In the genomic region with DNA sequence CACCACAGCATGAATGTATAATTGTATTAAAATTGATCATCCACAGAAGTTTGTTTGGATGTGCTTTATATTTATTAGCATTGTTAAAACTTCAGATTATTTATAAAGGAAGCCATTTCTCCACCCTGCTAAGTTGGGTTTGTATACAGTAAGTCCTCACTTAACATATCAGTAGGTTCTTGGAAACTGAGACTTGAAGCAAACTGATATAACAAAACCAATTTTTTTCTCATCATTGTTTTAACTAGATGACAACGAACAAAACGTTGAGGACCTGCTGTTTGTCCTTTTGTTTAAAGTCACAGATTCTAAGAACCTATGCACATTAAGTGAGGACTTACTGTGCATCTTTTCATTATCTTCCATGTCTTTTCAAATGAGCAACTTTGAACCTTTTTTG, we compare ENCODE assay signal across 23 cellular contexts. TPM values are rescaled to one million over a fixed set of nuclear protein-coding genes. Genes with fewer than 3 reads are reported as not detected.
A peak's percentile ranks its signal among the peaks of the same experiment; 100 is the strongest.
DNase-seq lines count a peak whose midpoint lies in the region; ATAC-seq, FAIRE-seq and TF ChIP-seq lines count a peak whose summit lies in the region.
"Had no signal": no experiment of that assay in that cellular context is flagged by ENCODE, and none has a peak within 500 bp of the region (broad histone marks: within the 10 kb centered on the region; RNA-seq: fewer than 3 reads in every experiment).

No MANE protein-coding gene starts in this region.

- H4K91ac ChIP-seq in H1 (replicated peaks; ENCODE audit: insufficient read length, low read length), result no peak overlapping the region

- H2BK15ac ChIP-seq in H1 (ENCODE audit: low read length), result no peak overlapping the region

- H3K79me1 ChIP-seq in H1 (ENCODE audit: low read depth, low read length), result no peaks in the 10 kb centered on the region; the same call in 1 of the 2 replicates

- no peaks in the 10 kb centered on the region for H3K9me2 ChIP-seq in SK-N-SH

- H3K14ac ChIP-seq in H1 (ENCODE audit: insufficient read length), result no peak overlapping the region

- no peak overlapping the region for H3K56ac ChIP-seq in H1 (replicated peaks; ENCODE audit: insufficient read length, low read depth, low read length)

- H2BK12ac ChIP-seq in H1 (ENCODE audit: low read depth, low read length), result no peak overlapping the region

- 59% methylated on average over 2 of the region's 2 CpGs for WGBS in SK-N-SH (ENCODE audit: low lambda C conversion rate)
- WGBS in A549 (ENCODE audit: missing lambda C conversion rate), result 80% methylated on average over 2 of the region's 2 CpGs
- WGBS in H1 (ENCODE audit: extremely low coverage in 1 of 2, insufficient coverage in 1 of 2, insufficient read length in 1 of 2, insufficient replicate concordance in 2 of 2, low coverage in 1 of 2, low lambda C conversion rate in 2 of 2, missing lambda C conversion rate in 1 of 2), 2 experiments, result 25% methylated on average over 2 of the region's 2 CpGs; no CpG with 5 or more reads in 1 of the 2 experiments

- no peak overlapping the region for H4K8ac ChIP-seq in H1 (ENCODE audit: extremely low read depth, insufficient read depth, low read length)

- no peak overlapping the region for H3K23ac ChIP-seq in H1 (ENCODE audit: insufficient read length)

- FAIRE-seq in A549 (lab: Jason Lieb, UNC), result peak; percentile 13
- peak; percentile 69 for FAIRE-seq in H54 (lab: Jason Lieb, UNC)
- peak; percentile 28 for FAIRE-seq in H1 (lab: Jason Lieb, UNC)
- FAIRE-seq: GM12891, HTR-8/SVneo had no signal

- no peak for ATAC-seq in SK-N-SH treated with all-trans-retinoic acid at 6 μM for 48 hours
- no peak for ATAC-seq in A549

- H3K9me3 ChIP-seq in SK-N-SH (no peaks in the 10 kb centered on the region), A549 (no peaks in the 10 kb centered on the region), H1 (ENCODE audit: insufficient read depth in 2 of 2, low read depth in 1 of 2, low read length in 1 of 2) (no peaks in the 10 kb centered on the region)
- H3K9me3 ChIP-seq: BLaER1 had no signal

- H3K27ac ChIP-seq in SK-N-SH (ENCODE audit: low read depth in 2 of 2, low read length in 1 of 2), result no peak overlapping the region
- no peak overlapping the region for H3K27ac ChIP-seq in A549
- H3K27ac ChIP-seq in H1 (ENCODE audit: low read depth, low read length), result no peak overlapping the region
- H3K27ac ChIP-seq: 22Rv1, BLaER1, RWPE1 had no signal

- POLR2A ChIA-PET in SK-N-SH (lab: Yijun Ruan, JAX) (no interaction called here), A549 (lab: Yijun Ruan, JAX) (no interaction called here), H1 (lab: Charles Lee; ENCODE audit: partially characterized antibody) (interaction anchor here (0.6 to 1.5 kb wide), 4 partner anchors 13 to 1051 kb away, joined by 5 to 10 read pairs (median 7); partner anchors contain the start of gene C2orf69)

- no peak overlapping the region for H2BK5ac ChIP-seq in H1 (ENCODE audit: low read depth, low read length)

- CTCF ChIA-PET in SK-N-SH (lab: Yijun Ruan, JAX) (no interaction called here), A549 (lab: Yijun Ruan, JAX) (no interaction called here), H1 (lab: Charles Lee; ENCODE audit: partially characterized antibody) (no interaction called here)

- H3K9ac ChIP-seq in SK-N-SH (no peak overlapping the region), H1 (replicated peaks in 1 of 4; ENCODE audit: extremely low read depth in 1 of 4, low read depth in 3 of 4, low read length in 3 of 4) (no peak overlapping the region)
- H3K9ac ChIP-seq: BLaER1 had no signal

- H3K27me3 ChIP-seq in SK-N-SH (ENCODE audit: insufficient read depth), result no peaks in the 10 kb centered on the region
- H3K27me3 ChIP-seq in H1 (replicated peaks in 1 of 4; ENCODE audit: control insufficient read depth in 3 of 4, extremely low read depth in 1 of 4, insufficient read depth in 3 of 4, low read length in 3 of 4), result no peaks in the 10 kb centered on the region
- H3K27me3 ChIP-seq: BLaER1 had no signal

- TF ChIP-seq EP300 in SK-N-SH (IDR thresholded peaks at IDR 0.05; ENCODE audit: borderline replicate concordance in 1 of 2, low read depth in 1 of 2, low read length in 1 of 2) (no peak), A549 (IDR thresholded peaks at IDR 0.05) (no peak), H1 (IDR thresholded peaks at IDR 0.05; ENCODE audit: borderline replicate concordance in 1 of 2, low read depth in 2 of 2, low read length in 2 of 2) (no peak)

- H3K4me3 ChIP-seq in SK-N-SH (ENCODE audit: low read depth in 2 of 2, low read length in 1 of 2), result no peak overlapping the region
- H3K4me3 ChIP-seq in A549, result no peak overlapping the region
- peak overlapping the region in 1 of 4 experiments; percentile 11; a peak in 1 of 8 replicates for H3K4me3 ChIP-seq in H1 (ENCODE audit: extremely low read depth in 1 of 4, insufficient read depth in 2 of 4, low read depth in 3 of 4, low read length in 4 of 4)
- H3K4me3 ChIP-seq: BLaER1 had no signal

- DNase-seq in SK-N-SH, result no peak
- DNase-seq in A549 (ENCODE audit: low read depth in 1 of 2, low spot score in 1 of 2), result no peak
- DNase-seq in H54 (ENCODE audit: insufficient read length, low spot score), result no peak
- DNase-seq in H1 (ENCODE audit: low read depth in 1 of 2, low spot score in 2 of 2), result no peak
- no peak for DNase-seq in stimulated activated naive CD4-positive, alpha-beta T cell (lab: John Stamatoyannopoulos, UW)
- no peak for DNase-seq in NCI-H128 (lab: John Stamatoyannopoulos, UW; ENCODE audit: unreplicated experiment)
- no peak for DNase-seq in SKM-1 treated with dmso at 0.1 percent for 144 hours (lab: John Stamatoyannopoulos, UW; ENCODE audit: unreplicated experiment)
- DNase-seq: DMS79 treated with DMSO at 0.1 percent for 48 hours; HCEC 1CT; KBM-7; NCI-H1092; NCI-H1694; NCI-H2107; NCI-H226; NCI-H526 treated with DMSO at 0.1 percent for 48 hours; NK-92 treated with Interleukin-12 subunit alpha and Interleukin-12 subunit beta, amount 100 ng/mL, for 24 hours; OCI-M1 had no signal

- no peak overlapping the region for H2AK5ac ChIP-seq in H1 (ENCODE audit: low read depth, low read length)

- H4K5ac ChIP-seq in H1 (ENCODE audit: insufficient read length, low read depth, low read length), result peak overlapping the region; percentile 65

- H3K79me2 ChIP-seq in SK-N-SH (ENCODE audit: insufficient read depth) (peaks cover 64% of the 10 kb centered on the region), H1 (ENCODE audit: control insufficient read depth in 1 of 2, insufficient read depth in 2 of 2, low read length in 2 of 2) (peaks cover 0 to 37% of the 10 kb centered on the region in 2 experiments; a peak in 2 of 4 replicates)

- H2BK20ac ChIP-seq in H1 (ENCODE audit: low read length), result no peak overlapping the region

- no peak overlapping the region for H3K4me2 ChIP-seq in SK-N-SH
- H3K4me2 ChIP-seq in A549, result no peak overlapping the region
- peak overlapping the region; percentile 10 to 15; a peak in 2 of 4 replicates for H3K4me2 ChIP-seq in H1 (ENCODE audit: insufficient read depth in 1 of 2, low read depth in 2 of 2, low read length in 2 of 2)
- H3K4me2 ChIP-seq: BLaER1 had no signal

- H3K23me2 ChIP-seq in H1 (ENCODE audit: low read depth, low read length), result no peaks in the 10 kb centered on the region

- H3F3A ChIP-seq in SK-N-SH (replicated peaks; ENCODE audit: insufficient read depth), result peaks cover 32% of the 10 kb centered on the region

- TF ChIP-seq CTCF in SK-N-SH (IDR thresholded peaks at IDR 0.05), result no peak
- no peak for TF ChIP-seq CTCF in A549 (IDR thresholded peaks at IDR 0.05)
- TF ChIP-seq CTCF in H1 (IDR thresholded peaks at IDR 0.05; ENCODE audit: control extremely low read depth in 1 of 3, insufficient read depth in 1 of 3, low read depth in 1 of 3, low read length in 3 of 3), result no peak

- no peak for TF ChIP-seq RAD21 in SK-N-SH (IDR thresholded peaks at IDR 0.05; ENCODE audit: low read length)
- no peak for TF ChIP-seq RAD21 in A549 (conservative IDR thresholded peaks at IDR 0.05 in 1 of 2, IDR thresholded peaks at IDR 0.05 in 1 of 2)
- no peak for TF ChIP-seq RAD21 in H1 (IDR thresholded peaks at IDR 0.05 in 1 of 2, conservative IDR thresholded peaks at IDR 0.05 in 1 of 2; ENCODE audit: low read depth in 2 of 2, low read length in 2 of 2)

- H3K36me3 ChIP-seq in SK-N-SH (replicated peaks in 1 of 2; ENCODE audit: control insufficient read depth in 1 of 2, insufficient read depth in 2 of 2, low read length in 1 of 2) (peaks cover 52 to 61% of the 10 kb centered on the region in 2 experiments), H1 (ENCODE audit: control insufficient read depth in 2 of 4, insufficient read depth in 4 of 4, low read length in 3 of 4) (peaks cover 0 to 53% (median 11%) of the 10 kb centered on the region in 4 experiments; a peak in 5 of 8 replicates)

- no peak for TF ChIP-seq POLR2A in A549 (IDR thresholded peaks at IDR 0.05; ENCODE audit: low read length)
- no peak for TF ChIP-seq POLR2A in H54 (IDR thresholded peaks at IDR 0.05; ENCODE audit: low read depth, low read length)
- no peak for TF ChIP-seq POLR2A in H1 (IDR thresholded peaks at IDR 0.05; ENCODE audit: control extremely low read depth in 1 of 2, low read depth in 2 of 2, low read length in 2 of 2)

- H3K4ac ChIP-seq in H1 (replicated peaks; ENCODE audit: insufficient read length, low read depth, low read length), result no peak overlapping the region

- no peaks in the 10 kb centered on the region for H4K20me1 ChIP-seq in SK-N-SH (ENCODE audit: insufficient read depth)
- H4K20me1 ChIP-seq in H1 (replicated peaks in 1 of 2; ENCODE audit: control insufficient read depth in 1 of 2, insufficient read depth in 2 of 2, low read length in 2 of 2), result no peaks in the 10 kb centered on the region

- H3K4me1 ChIP-seq in SK-N-SH (ENCODE audit: control insufficient read depth in 1 of 2, insufficient read depth in 2 of 2, low read depth in 1 of 2, low read length in 1 of 2) (peaks cover under 1 to 16% of the 10 kb centered on the region in 2 experiments; a peak in 2 of 4 replicates), A549 (peaks cover 11% of the 10 kb centered on the region; the same call in 2 of the 3 replicates), H1 (replicated peaks in 1 of 4; ENCODE audit: control insufficient read depth in 3 of 4, insufficient read depth in 4 of 4, low read length in 3 of 4) (peaks cover 0 to 8% (median 0%) of the 10 kb centered on the region in 4 experiments; a peak in 3 of 7 replicates)

- no peak overlapping the region for H3K18ac ChIP-seq in H1 (ENCODE audit: extremely low read depth, low read length)

- H2AFZ ChIP-seq in SK-N-SH (ENCODE audit: low read depth) (no peak overlapping the region), H1 (ENCODE audit: low read length) (no peak overlapping the region)

- no peak overlapping the region for H2BK120ac ChIP-seq in H1 (replicated peaks; ENCODE audit: low read depth, low read length)

RNA-seq across cellular contexts. Expression of gene C2orf69, which starts 17.1 kb away (rescaled TPM):
- polyA plus RNA-seq in SK-N-SH (2012; rRNA removed) (1.8 and 2.2 TPM in 2 replicates), A549 (2011; rRNA removed) (6.4 and 9.3 TPM in 2 replicates), A549 (2017; fragmentation: RNase III; extraction: RNeasy Plus Mini Kit Qiagen cat#74134 plus additional on column Dnase treatment) (9.2 to 9.9 TPM (median 9.4 TPM) in 3 replicates), H1 (2011; rRNA removed) (3.9 and 5.1 TPM in 2 replicates)
- 3.0 and 3.5 TPM in 2 replicates for polyA plus RNA-seq in SK-N-SH (2012; cell fraction: cytosol; rRNA removed)
- polyA plus RNA-seq in SK-N-SH (2012; cell fraction: nucleus; rRNA removed), result 1.2 and 1.3 TPM in 2 replicates
- polyA plus RNA-seq in A549 (2012; cell fraction: cytosol; rRNA removed), result 2.1 and 3.5 TPM in 2 replicates
- 1.6 and 4.0 TPM in 2 replicates for polyA plus RNA-seq in A549 (2012; cell fraction: nucleus; rRNA removed)
- 2.7 and 3.1 TPM in 2 replicates for polyA minus RNA-seq in A549 (2011; rRNA and poly(A)+ RNA removed)
- 32.0 and 32.3 TPM in 2 replicates for total RNA-seq in H1 (2021; fragmentation: NEBNext Ultra II Directional; extraction: Animal tissue kit (Norgen Biotek cat#: 25700))
- polyA plus RNA-seq in H1 (2011; cell fraction: cytosol; rRNA removed), result 5.4 TPM
- polyA plus RNA-seq in H1 (2011; cell fraction: nucleus; rRNA removed), result 7.3 TPM
- polyA plus RNA-seq in H1 (2012, experiment 1 of 2), result 6.6 to 16.7 TPM (median 8.8 TPM) in 4 replicates
- 1.3 TPM for polyA plus RNA-seq in H1 (2012, experiment 2 of 2)
- 21.8 TPM for polyA plus RNA-seq in H1 (2013, experiment 1 of 2)
- polyA plus RNA-seq in H1 (2013, experiment 2 of 2), result 20.3 TPM
- 6.7 and 9.7 TPM in 2 replicates for polyA minus RNA-seq in H1 (2011; rRNA and poly(A)+ RNA removed)
- 9.2 TPM for polyA minus RNA-seq in H1 (2011; cell fraction: cytosol; rRNA and poly(A)+ RNA removed)
- 29.8 TPM for polyA minus RNA-seq in H1 (2011; cell fraction: nucleus; rRNA and poly(A)+ RNA removed)

RNA-seq across cellular contexts. Expression of gene TYW5, which starts 27.1 kb away (rescaled TPM):
- 3.6 and 4.7 TPM in 2 replicates for polyA plus RNA-seq in SK-N-SH (2012; rRNA removed)
- 3.7 and 4.7 TPM in 2 replicates for polyA plus RNA-seq in SK-N-SH (2012; cell fraction: cytosol; rRNA removed)
- polyA plus RNA-seq in SK-N-SH (2012; cell fraction: nucleus; rRNA removed), result 5.6 and 12.3 TPM in 2 replicates
- 10.1 and 15.2 TPM in 2 replicates for polyA plus RNA-seq in A549 (2011; rRNA removed)
- 2.9 and 3.1 TPM in 2 replicates for polyA plus RNA-seq in A549 (2012; cell fraction: cytosol; rRNA removed)
- polyA plus RNA-seq in A549 (2012; cell fraction: nucleus; rRNA removed), result 2.4 and 4.4 TPM in 2 replicates
- polyA plus RNA-seq in A549 (2017; fragmentation: RNase III; extraction: RNeasy Plus Mini Kit Qiagen cat#74134 plus additional on column Dnase treatment), result 7.8 to 9.0 TPM (median 8.2 TPM) in 3 replicates
- 4.7 and 4.9 TPM in 2 replicates for polyA minus RNA-seq in A549 (2011; rRNA and poly(A)+ RNA removed)
- 11.3 and 12.5 TPM in 2 replicates for total RNA-seq in H1 (2021; fragmentation: NEBNext Ultra II Directional; extraction: Animal tissue kit (Norgen Biotek cat#: 25700))
- 3.3 and 5.4 TPM in 2 replicates for polyA plus RNA-seq in H1 (2011; rRNA removed)
- 8.5 TPM for polyA plus RNA-seq in H1 (2011; cell fraction: cytosol; rRNA removed)
- 5.8 TPM for polyA plus RNA-seq in H1 (2011; cell fraction: nucleus; rRNA removed)
- polyA plus RNA-seq in H1 (2012, experiment 1 of 2), result 6.9 to 12.3 TPM (median 7.8 TPM) in 4 replicates
- 0.92 TPM for polyA plus RNA-seq in H1 (2012, experiment 2 of 2)
- 8.7 TPM for polyA plus RNA-seq in H1 (2013, experiment 1 of 2)
- 7.3 TPM for polyA plus RNA-seq in H1 (2013, experiment 2 of 2)
- polyA minus RNA-seq in H1 (2011; rRNA and poly(A)+ RNA removed), result 7.2 and 8.3 TPM in 2 replicates
- polyA minus RNA-seq in H1 (2011; cell fraction: cytosol; rRNA and poly(A)+ RNA removed), result 5.1 TPM
- 19.9 TPM for polyA minus RNA-seq in H1 (2011; cell fraction: nucleus; rRNA and poly(A)+ RNA removed)

RNA-seq across cellular contexts. Expression of gene MAIP1, which starts 27.2 kb away (rescaled TPM):
- polyA plus RNA-seq in SK-N-SH (2012; rRNA removed), result 11.5 and 15.8 TPM in 2 replicates
- 12.1 and 15.1 TPM in 2 replicates for polyA plus RNA-seq in SK-N-SH (2012; cell fraction: cytosol; rRNA removed)
- 4.8 and 7.8 TPM in 2 replicates for polyA plus RNA-seq in SK-N-SH (2012; cell fraction: nucleus; rRNA removed)
- 36.0 and 36.9 TPM in 2 replicates for polyA plus RNA-seq in A549 (2011; rRNA removed)
- polyA plus RNA-seq in A549 (2012; cell fraction: cytosol; rRNA removed), result 26.7 and 39.8 TPM in 2 replicates
- 12.5 and 25.5 TPM in 2 replicates for polyA plus RNA-seq in A549 (2012; cell fraction: nucleus; rRNA removed)
- 50.4 to 51.8 TPM (median 50.9 TPM) in 3 replicates for polyA plus RNA-seq in A549 (2017; fragmentation: RNase III; extraction: RNeasy Plus Mini Kit Qiagen cat#74134 plus additional on column Dnase treatment)
- polyA minus RNA-seq in A549 (2011; rRNA and poly(A)+ RNA removed), result 12.7 and 15.1 TPM in 2 replicates
- total RNA-seq in H1 (2021; fragmentation: NEBNext Ultra II Directional; extraction: Animal tissue kit (Norgen Biotek cat#: 25700)), result 28.5 and 32.0 TPM in 2 replicates
- 20.3 and 23.2 TPM in 2 replicates for polyA plus RNA-seq in H1 (2011; rRNA removed)
- 21.3 TPM for polyA plus RNA-seq in H1 (2011; cell fraction: cytosol; rRNA removed)
- 15.2 TPM for polyA plus RNA-seq in H1 (2011; cell fraction: nucleus; rRNA removed)
- polyA plus RNA-seq in H1 (2012, experiment 1 of 2), result 21.4 to 23.2 TPM (median 22.5 TPM) in 4 replicates
- polyA plus RNA-seq in H1 (2012, experiment 2 of 2), result 15.9 TPM
- polyA plus RNA-seq in H1 (2013, experiment 1 of 2), result 13.2 TPM
- 12.4 TPM for polyA plus RNA-seq in H1 (2013, experiment 2 of 2)
- polyA minus RNA-seq in H1 (2011; rRNA and poly(A)+ RNA removed), result 12.3 and 22.2 TPM in 2 replicates
- 28.5 TPM for polyA minus RNA-seq in H1 (2011; cell fraction: cytosol; rRNA and poly(A)+ RNA removed)
- polyA minus RNA-seq in H1 (2011; cell fraction: nucleus; rRNA and poly(A)+ RNA removed), result 38.9 TPM

Comparison
In these comparisons a context has a peak if more than half of its experiments do, and no peak if none do; other contexts are left out.
1. H3K4me2 ChIP-seq: peak in H1 (2 of 2); none in SK-N-SH (single experiment) and A549 (single experiment).